ENCODE assay signal across 1 cellular context in the genomic region with DNA sequence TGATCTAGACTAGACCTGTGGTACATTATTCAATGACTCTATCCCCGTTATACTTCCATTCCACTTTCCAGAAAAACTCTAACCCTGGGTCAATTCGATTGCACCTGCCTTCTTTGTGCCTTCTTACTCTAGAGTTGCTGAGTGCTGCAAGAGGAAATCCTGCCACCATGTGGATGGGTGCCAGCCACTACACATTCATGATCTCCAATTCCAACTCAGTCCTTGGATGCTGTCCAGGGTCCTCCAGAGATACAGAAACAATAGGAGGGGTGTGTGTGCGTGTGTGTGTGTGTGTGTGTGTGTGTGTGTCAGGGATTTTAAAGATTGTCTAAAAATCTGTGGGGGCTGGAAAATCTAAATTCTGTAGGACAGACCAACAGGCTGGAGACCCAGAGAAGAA.
TF ChIP-seq lines count a peak whose summit lies in the region.

No MANE protein-coding gene starts in this region.

TF ChIP-seq in K562, 482 proteins besides CTCF, POLR2A, EP300 and RAD21 (continued from another document and continues in another):
- TF ChIP-seq DEAF1 (CRISPR knock-in tag; IDR thresholded peaks at IDR 0.05) (peak; percentile 39; the same call in 1 of the 2 replicates), CREM (IDR thresholded peaks at IDR 0.05; ENCODE audit: low read depth) (no peak), LCOR (CRISPR knock-in tag; IDR thresholded peaks at IDR 0.05) (no peak), EHMT2 (IDR thresholded peaks at IDR 0.05) (peak; percentile 95), EWSR1 (IDR thresholded peaks at IDR 0.05; ENCODE audit: borderline replicate concordance, low read depth, partially characterized antibody) (no peak), ZBED1 (IDR thresholded peaks at IDR 0.05) (no peak), ZNF175 (CRISPR knock-in tag; IDR thresholded peaks at IDR 0.05; ENCODE audit: low read depth) (no peak), NRF1 (conservative IDR thresholded peaks at IDR 0.05 in 1 of 2, IDR thresholded peaks at IDR 0.05 in 1 of 2) (no peak), KAT2B (IDR thresholded peaks at IDR 0.05; ENCODE audit: low read depth, low read length) (no peak), ZNF282 (CRISPR knock-in tag; IDR thresholded peaks at IDR 0.05) (no peak), NFIC (IDR thresholded peaks at IDR 0.05) (peak; percentile 66), TEAD1 (CRISPR knock-in tag; IDR thresholded peaks at IDR 0.05) (0 out of 4 replicates have a peak, but pooled peaks of 1 of the 2 experiments have one; percentile 24), LEF1 (IDR thresholded peaks at IDR 0.05) (no peak), SMC3 (conservative IDR thresholded peaks at IDR 0.05; ENCODE audit: insufficient read depth, low read depth, low read length) (peak; percentile 33; the same call in 1 of the 2 replicates), CREBBP (IDR thresholded peaks at IDR 0.05; ENCODE audit: low read depth, low read length) (no peak), E2F8 (IDR thresholded peaks at IDR 0.05; ENCODE audit: low read depth, partially characterized antibody) (no peak), CREB1 (IDR thresholded peaks at IDR 0.05) (no peak), CREB1 (CRISPR knock-in tag; IDR thresholded peaks at IDR 0.05) (no peak), NCOA2 (IDR thresholded peaks at IDR 0.05; ENCODE audit: partially characterized antibody in 2 of 2) (peak in 1 of 2 experiments; percentile 30), ZZZ3 (IDR thresholded peaks at IDR 0.05) (no peak), KAT8 (IDR thresholded peaks at IDR 0.05; ENCODE audit: low read depth) (no peak), ATF1 (CRISPR knock-in tag; IDR thresholded peaks at IDR 0.05) (no peak), ATF1 (tag; IDR thresholded peaks at IDR 0.05) (no peak), REST (CRISPR knock-in tag; IDR thresholded peaks at IDR 0.05; ENCODE audit: low read depth) (peak; percentile 89)
- TF ChIP-seq, protein P1, sequence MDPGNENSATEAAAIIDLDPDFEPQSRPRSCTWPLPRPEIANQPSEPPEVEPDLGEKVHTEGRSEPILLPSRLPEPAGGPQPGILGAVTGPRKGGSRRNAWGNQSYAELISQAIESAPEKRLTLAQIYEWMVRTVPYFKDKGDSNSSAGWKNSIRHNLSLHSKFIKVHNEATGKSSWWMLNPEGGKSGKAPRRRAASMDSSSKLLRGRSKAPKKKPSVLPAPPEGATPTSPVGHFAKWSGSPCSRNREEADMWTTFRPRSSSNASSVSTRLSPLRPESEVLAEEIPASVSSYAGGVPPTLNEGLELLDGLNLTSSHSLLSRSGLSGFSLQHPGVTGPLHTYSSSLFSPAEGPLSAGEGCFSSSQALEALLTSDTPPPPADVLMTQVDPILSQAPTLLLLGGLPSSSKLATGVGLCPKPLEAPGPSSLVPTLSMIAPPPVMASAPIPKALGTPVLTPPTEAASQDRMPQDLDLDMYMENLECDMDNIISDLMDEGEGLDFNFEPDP (CRISPR knock-in tag; IDR thresholded peaks at IDR 0.05), result no peak
- TF ChIP-seq, protein P2, sequence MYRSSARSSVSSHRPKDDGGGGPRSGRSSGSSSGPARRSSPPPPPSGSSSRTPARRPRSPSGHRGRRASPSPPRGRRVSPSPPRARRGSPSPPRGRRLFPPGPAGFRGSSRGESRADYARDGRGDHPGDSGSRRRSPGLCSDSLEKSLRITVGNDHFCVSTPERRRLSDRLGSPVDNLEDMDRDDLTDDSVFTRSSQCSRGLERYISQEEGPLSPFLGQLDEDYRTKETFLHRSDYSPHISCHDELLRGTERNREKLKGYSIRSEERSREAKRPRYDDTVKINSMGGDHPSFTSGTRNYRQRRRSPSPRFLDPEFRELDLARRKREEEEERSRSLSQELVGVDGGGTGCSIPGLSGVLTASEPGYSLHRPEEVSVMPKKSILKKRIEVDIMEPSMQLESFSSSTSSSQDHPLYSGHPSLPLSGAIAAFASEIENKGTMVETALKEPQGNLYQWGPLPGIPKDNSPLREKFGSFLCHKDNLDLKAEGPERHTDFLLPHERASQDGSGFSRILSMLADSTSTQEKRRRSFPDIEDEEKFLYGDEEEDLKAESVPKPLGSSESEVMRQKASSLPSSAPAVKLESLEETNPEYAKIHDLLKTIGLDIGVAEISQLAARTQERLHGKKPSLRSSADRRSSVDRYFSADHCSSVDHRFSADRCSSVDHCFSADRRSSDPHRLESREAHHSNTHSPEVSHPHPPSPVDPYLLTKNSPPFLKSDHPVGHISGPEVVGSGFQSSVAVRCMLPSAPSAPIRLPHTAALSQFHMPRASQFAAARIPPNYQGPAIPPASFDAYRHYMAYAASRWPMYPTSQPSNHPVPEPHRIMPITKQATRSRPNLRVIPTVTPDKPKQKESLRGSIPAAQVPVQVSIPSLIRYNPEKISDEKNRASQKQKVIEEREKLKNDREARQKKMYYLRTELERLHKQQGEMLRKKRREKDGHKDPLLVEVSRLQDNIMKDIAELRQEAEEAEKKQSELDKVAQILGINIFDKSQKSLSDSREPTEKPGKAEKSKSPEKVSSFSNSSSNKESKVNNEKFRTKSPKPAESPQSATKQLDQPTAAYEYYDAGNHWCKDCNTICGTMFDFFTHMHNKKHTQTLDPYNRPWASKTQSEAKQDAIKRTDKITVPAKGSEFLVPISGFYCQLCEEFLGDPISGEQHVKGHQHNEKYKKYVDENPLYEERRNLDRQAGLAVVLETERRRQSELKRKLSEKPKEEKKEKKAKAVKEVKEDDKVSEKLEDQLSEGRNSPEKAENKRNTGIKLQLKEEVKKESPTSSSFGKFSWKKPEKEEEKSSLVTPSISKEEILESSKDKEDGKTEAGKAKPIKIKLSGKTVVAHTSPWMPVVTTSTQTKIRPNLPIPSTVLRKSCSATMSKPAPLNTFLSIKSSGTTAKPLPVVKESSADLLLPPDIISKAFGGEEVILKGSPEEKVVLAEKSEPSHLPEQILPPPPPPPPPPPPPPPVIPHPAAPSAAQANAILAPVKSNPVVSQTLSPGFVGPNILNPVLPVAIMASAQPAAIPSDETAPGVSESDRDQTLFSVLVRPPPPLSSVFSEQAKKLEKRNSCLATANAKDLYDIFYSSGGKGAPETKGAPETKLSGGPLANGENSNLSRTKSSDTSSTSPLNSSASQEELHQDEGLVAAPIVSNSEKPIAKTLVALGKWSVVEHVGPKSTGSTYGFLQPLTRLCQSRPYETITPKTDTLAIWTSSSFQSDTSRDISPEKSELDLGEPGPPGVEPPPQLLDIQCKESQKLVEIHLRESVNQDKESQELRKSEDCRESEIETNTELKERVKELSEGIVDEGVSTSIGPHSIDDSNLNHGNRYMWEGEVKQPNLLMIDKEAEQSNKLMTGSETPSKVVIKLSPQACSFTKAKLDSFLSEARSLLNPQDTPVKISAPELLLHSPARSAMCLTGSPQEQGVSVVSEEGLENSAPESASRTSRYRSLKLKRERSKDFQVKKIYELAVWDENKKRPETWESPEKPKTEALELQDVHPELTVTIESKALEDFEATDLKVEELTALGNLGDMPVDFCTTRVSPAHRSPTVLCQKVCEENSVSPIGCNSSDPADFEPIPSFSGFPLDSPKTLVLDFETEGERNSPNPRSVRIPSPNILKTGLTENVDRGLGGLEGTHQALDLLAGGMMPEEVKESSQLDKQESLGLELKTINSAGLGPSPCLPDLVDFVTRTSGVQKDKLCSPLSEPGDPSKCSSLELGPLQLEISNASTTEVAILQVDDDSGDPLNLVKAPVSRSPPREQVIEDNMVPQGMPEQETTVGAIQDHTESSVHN (IDR thresholded peaks at IDR 0.05; ENCODE audit: borderline replicate concordance in 1 of 2, low read depth in 1 of 2), result no peak
- TF ChIP-seq, protein P3, sequence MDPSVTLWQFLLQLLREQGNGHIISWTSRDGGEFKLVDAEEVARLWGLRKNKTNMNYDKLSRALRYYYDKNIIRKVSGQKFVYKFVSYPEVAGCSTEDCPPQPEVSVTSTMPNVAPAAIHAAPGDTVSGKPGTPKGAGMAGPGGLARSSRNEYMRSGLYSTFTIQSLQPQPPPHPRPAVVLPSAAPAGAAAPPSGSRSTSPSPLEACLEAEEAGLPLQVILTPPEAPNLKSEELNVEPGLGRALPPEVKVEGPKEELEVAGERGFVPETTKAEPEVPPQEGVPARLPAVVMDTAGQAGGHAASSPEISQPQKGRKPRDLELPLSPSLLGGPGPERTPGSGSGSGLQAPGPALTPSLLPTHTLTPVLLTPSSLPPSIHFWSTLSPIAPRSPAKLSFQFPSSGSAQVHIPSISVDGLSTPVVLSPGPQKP (CRISPR knock-in tag; IDR thresholded peaks at IDR 0.05), result no peak
- TF ChIP-seq, protein P4, sequence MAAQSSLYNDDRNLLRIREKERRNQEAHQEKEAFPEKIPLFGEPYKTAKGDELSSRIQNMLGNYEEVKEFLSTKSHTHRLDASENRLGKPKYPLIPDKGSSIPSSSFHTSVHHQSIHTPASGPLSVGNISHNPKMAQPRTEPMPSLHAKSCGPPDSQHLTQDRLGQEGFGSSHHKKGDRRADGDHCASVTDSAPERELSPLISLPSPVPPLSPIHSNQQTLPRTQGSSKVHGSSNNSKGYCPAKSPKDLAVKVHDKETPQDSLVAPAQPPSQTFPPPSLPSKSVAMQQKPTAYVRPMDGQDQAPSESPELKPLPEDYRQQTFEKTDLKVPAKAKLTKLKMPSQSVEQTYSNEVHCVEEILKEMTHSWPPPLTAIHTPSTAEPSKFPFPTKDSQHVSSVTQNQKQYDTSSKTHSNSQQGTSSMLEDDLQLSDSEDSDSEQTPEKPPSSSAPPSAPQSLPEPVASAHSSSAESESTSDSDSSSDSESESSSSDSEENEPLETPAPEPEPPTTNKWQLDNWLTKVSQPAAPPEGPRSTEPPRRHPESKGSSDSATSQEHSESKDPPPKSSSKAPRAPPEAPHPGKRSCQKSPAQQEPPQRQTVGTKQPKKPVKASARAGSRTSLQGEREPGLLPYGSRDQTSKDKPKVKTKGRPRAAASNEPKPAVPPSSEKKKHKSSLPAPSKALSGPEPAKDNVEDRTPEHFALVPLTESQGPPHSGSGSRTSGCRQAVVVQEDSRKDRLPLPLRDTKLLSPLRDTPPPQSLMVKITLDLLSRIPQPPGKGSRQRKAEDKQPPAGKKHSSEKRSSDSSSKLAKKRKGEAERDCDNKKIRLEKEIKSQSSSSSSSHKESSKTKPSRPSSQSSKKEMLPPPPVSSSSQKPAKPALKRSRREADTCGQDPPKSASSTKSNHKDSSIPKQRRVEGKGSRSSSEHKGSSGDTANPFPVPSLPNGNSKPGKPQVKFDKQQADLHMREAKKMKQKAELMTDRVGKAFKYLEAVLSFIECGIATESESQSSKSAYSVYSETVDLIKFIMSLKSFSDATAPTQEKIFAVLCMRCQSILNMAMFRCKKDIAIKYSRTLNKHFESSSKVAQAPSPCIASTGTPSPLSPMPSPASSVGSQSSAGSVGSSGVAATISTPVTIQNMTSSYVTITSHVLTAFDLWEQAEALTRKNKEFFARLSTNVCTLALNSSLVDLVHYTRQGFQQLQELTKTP (IDR thresholded peaks at IDR 0.05; ENCODE audit: low read depth in 1 of 2, partially characterized antibody in 2 of 2), result peak in 1 of 2 experiments; percentile 40
- TF ChIP-seq, protein P5, sequence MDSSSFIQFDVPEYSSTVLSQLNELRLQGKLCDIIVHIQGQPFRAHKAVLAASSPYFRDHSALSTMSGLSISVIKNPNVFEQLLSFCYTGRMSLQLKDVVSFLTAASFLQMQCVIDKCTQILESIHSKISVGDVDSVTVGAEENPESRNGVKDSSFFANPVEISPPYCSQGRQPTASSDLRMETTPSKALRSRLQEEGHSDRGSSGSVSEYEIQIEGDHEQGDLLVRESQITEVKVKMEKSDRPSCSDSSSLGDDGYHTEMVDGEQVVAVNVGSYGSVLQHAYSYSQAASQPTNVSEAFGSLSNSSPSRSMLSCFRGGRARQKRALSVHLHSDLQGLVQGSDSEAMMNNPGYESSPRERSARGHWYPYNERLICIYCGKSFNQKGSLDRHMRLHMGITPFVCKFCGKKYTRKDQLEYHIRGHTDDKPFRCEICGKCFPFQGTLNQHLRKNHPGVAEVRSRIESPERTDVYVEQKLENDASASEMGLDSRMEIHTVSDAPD (CRISPR knock-in tag; IDR thresholded peaks at IDR 0.05), result no peak
